In the genomic region with DNA sequence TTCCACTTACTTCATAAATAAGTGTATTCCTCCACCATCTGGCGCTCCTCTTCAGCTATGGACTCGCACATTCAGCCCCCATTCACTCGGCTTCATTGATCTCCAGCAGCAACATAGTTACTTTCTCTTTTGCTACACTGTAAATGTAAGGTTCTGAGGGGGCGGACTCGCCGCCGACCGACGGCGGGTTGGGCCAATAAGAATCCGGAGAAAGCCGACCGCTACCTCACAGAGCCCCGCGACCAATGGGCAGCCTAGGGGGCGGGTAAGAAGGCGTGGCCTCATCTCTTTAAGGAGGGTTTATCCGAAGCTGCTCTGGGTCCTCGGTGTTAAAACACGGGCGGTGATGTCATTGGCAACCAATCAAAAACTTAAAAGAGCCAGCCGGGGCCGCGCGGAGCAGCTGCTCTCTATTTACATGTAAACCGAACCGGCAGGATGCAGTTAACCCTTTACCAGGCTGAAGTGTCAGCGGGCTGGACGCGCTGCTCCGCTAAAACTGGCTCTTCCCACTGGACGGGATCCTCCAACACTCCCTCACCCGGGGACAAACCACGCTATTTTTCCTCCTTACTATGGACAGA, we compare ENCODE assay signal across 1 cellular context.
TF ChIP-seq lines count a peak whose summit lies in the region.

DUSP10 (minus strand) TSS at position 119 of the 584 bp plus-strand sequence. CDS start 2,345 bp downstream, outside the sequence.

TF ChIP-seq in HepG2, 621 proteins besides CTCF, POLR2A, EP300 and RAD21 (continued from another document and continues in another):
- TF ChIP-seq, protein P1, sequence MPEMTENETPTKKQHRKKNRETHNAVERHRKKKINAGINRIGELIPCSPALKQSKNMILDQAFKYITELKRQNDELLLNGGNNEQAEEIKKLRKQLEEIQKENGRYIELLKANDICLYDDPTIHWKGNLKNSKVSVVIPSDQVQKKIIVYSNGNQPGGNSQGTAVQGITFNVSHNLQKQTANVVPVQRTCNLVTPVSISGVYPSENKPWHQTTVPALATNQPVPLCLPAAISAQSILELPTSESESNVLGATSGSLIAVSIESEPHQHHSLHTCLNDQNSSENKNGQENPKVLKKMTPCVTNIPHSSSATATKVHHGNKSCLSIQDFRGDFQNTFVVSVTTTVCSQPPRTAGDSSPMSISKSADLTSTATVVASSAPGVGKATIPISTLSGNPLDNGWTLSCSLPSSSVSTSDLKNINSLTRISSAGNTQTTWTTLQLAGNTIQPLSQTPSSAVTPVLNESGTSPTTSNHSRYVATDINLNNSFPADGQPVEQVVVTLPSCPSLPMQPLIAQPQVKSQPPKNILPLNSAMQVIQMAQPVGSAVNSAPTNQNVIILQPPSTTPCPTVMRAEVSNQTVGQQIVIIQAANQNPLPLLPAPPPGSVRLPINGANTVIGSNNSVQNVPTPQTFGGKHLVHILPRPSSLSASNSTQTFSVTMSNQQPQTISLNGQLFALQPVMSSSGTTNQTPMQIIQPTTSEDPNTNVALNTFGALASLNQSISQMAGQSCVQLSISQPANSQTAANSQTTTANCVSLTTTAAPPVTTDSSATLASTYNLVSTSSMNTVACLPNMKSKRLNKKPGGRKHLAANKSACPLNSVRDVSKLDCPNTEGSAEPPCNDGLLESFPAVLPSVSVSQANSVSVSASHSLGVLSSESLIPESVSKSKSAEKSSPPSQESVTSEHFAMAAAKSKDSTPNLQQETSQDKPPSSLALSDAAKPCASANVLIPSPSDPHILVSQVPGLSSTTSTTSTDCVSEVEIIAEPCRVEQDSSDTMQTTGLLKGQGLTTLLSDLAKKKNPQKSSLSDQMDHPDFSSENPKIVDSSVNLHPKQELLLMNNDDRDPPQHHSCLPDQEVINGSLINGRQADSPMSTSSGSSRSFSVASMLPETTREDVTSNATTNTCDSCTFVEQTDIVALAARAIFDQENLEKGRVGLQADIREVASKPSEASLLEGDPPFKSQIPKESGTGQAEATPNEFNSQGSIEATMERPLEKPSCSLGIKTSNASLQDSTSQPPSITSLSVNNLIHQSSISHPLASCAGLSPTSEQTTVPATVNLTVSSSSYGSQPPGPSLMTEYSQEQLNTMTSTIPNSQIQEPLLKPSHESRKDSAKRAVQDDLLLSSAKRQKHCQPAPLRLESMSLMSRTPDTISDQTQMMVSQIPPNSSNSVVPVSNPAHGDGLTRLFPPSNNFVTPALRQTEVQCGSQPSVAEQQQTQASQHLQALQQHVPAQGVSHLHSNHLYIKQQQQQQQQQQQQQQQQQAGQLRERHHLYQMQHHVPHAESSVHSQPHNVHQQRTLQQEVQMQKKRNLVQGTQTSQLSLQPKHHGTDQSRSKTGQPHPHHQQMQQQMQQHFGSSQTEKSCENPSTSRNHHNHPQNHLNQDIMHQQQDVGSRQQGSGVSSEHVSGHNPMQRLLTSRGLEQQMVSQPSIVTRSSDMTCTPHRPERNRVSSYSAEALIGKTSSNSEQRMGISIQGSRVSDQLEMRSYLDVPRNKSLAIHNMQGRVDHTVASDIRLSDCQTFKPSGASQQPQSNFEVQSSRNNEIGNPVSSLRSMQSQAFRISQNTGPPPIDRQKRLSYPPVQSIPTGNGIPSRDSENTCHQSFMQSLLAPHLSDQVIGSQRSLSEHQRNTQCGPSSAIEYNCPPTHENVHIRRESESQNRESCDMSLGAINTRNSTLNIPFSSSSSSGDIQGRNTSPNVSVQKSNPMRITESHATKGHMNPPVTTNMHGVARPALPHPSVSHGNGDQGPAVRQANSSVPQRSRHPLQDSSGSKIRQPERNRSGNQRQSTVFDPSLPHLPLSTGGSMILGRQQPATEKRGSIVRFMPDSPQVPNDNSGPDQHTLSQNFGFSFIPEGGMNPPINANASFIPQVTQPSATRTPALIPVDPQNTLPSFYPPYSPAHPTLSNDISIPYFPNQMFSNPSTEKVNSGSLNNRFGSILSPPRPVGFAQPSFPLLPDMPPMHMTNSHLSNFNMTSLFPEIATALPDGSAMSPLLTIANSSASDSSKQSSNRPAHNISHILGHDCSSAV (CRISPR knock-in tag; IDR thresholded peaks at IDR 0.05; ENCODE audit: borderline replicate concordance): no peak
- TF ChIP-seq IRF2 (CRISPR knock-in tag; IDR thresholded peaks at IDR 0.05): peak; percentile 82; the same call in 1 of the 2 replicates
- no peak for TF ChIP-seq GTF3A (CRISPR knock-in tag; conservative IDR thresholded peaks at IDR 0.05)
- TF ChIP-seq, protein P2, sequence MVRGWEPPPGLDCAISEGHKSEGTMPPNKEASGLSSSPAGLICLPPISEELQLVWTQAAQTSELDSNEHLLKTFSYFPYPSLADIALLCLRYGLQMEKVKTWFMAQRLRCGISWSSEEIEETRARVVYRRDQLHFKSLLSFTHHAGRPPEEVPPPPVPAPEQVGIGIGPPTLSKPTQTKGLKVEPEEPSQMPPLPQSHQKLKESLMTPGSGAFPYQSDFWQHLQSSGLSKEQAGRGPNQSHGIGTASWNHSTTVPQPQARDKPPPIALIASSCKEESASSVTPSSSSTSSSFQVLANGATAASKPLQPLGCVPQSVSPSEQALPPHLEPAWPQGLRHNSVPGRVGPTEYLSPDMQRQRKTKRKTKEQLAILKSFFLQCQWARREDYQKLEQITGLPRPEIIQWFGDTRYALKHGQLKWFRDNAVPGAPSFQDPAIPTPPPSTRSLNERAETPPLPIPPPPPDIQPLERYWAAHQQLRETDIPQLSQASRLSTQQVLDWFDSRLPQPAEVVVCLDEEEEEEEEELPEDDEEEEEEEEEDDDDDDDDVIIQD (CRISPR knock-in tag; IDR thresholded peaks at IDR 0.05; ENCODE audit: low read depth): 0 out of 2 replicates have a peak, but pooled peaks have one; percentile 35
- no peak for TF ChIP-seq USF2 (IDR thresholded peaks at IDR 0.05; ENCODE audit: low read depth, low read length)
- TF ChIP-seq USF2 (CRISPR knock-in tag; IDR thresholded peaks at IDR 0.05; ENCODE audit: borderline replicate concordance): 0 out of 2 replicates have a peak, but pooled peaks have one; percentile 28
- TF ChIP-seq, protein P3, sequence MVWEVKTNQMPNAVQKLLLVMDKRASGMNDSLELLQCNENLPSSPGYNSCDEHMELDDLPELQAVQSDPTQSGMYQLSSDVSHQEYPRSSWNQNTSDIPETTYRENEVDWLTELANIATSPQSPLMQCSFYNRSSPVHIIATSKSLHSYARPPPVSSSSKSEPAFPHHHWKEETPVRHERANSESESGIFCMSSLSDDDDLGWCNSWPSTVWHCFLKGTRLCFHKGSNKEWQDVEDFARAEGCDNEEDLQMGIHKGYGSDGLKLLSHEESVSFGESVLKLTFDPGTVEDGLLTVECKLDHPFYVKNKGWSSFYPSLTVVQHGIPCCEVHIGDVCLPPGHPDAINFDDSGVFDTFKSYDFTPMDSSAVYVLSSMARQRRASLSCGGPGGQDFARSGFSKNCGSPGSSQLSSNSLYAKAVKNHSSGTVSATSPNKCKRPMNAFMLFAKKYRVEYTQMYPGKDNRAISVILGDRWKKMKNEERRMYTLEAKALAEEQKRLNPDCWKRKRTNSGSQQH (CRISPR knock-in tag; IDR thresholded peaks at IDR 0.05; ENCODE audit: low read depth): peak; percentile 21; the same call in 1 of the 2 replicates
- TF ChIP-seq SIN3A (IDR thresholded peaks at IDR 0.05; ENCODE audit: borderline replicate concordance, low read depth, low read length): peak; percentile 77
- no peak for TF ChIP-seq ZNF569 (CRISPR knock-in tag; IDR thresholded peaks at IDR 0.05; ENCODE audit: borderline replicate concordance)
- TF ChIP-seq TCF7 (IDR thresholded peaks at IDR 0.05; ENCODE audit: low read depth): no peak
- no peak for TF ChIP-seq FOXP1 (IDR thresholded peaks at IDR 0.05)
- TF ChIP-seq FOXP1 (CRISPR knock-in tag; IDR thresholded peaks at IDR 0.05): peak; percentile 61; the same call in 1 of the 2 replicates
- peak; percentile 19; the same call in 1 of the 2 replicates for TF ChIP-seq DMAP1 (CRISPR knock-in tag; IDR thresholded peaks at IDR 0.05)
- TF ChIP-seq CC2D1A (CRISPR knock-in tag; IDR thresholded peaks at IDR 0.05): no peak
- TF ChIP-seq HNRNPL (IDR thresholded peaks at IDR 0.05; ENCODE audit: low read depth, low read length): no peak
- no peak for TF ChIP-seq HNRNPLL (IDR thresholded peaks at IDR 0.05; ENCODE audit: low read depth, low read length, poor library complexity, severe bottlenecking)
- TF ChIP-seq, protein P4, sequence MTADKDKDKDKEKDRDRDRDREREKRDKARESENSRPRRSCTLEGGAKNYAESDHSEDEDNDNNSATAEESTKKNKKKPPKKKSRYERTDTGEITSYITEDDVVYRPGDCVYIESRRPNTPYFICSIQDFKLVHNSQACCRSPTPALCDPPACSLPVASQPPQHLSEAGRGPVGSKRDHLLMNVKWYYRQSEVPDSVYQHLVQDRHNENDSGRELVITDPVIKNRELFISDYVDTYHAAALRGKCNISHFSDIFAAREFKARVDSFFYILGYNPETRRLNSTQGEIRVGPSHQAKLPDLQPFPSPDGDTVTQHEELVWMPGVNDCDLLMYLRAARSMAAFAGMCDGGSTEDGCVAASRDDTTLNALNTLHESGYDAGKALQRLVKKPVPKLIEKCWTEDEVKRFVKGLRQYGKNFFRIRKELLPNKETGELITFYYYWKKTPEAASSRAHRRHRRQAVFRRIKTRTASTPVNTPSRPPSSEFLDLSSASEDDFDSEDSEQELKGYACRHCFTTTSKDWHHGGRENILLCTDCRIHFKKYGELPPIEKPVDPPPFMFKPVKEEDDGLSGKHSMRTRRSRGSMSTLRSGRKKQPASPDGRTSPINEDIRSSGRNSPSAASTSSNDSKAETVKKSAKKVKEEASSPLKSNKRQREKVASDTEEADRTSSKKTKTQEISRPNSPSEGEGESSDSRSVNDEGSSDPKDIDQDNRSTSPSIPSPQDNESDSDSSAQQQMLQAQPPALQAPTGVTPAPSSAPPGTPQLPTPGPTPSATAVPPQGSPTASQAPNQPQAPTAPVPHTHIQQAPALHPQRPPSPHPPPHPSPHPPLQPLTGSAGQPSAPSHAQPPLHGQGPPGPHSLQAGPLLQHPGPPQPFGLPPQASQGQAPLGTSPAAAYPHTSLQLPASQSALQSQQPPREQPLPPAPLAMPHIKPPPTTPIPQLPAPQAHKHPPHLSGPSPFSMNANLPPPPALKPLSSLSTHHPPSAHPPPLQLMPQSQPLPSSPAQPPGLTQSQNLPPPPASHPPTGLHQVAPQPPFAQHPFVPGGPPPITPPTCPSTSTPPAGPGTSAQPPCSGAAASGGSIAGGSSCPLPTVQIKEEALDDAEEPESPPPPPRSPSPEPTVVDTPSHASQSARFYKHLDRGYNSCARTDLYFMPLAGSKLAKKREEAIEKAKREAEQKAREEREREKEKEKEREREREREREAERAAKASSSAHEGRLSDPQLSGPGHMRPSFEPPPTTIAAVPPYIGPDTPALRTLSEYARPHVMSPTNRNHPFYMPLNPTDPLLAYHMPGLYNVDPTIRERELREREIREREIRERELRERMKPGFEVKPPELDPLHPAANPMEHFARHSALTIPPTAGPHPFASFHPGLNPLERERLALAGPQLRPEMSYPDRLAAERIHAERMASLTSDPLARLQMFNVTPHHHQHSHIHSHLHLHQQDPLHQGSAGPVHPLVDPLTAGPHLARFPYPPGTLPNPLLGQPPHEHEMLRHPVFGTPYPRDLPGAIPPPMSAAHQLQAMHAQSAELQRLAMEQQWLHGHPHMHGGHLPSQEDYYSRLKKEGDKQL (CRISPR knock-in tag; IDR thresholded peaks at IDR 0.05; ENCODE audit: low read depth): no peak
- TF ChIP-seq ZNF784 (CRISPR knock-in tag; IDR thresholded peaks at IDR 0.05; ENCODE audit: borderline replicate concordance): no peak
- TF ChIP-seq, protein P5, sequence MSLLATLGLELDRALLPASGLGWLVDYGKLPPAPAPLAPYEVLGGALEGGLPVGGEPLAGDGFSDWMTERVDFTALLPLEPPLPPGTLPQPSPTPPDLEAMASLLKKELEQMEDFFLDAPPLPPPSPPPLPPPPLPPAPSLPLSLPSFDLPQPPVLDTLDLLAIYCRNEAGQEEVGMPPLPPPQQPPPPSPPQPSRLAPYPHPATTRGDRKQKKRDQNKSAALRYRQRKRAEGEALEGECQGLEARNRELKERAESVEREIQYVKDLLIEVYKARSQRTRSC (CRISPR knock-in tag; IDR thresholded peaks at IDR 0.05; ENCODE audit: low read depth): no peak
- peak; percentile 88 for TF ChIP-seq ATF7 (IDR thresholded peaks at IDR 0.05)
- TF ChIP-seq ATF7 (CRISPR knock-in tag; IDR thresholded peaks at IDR 0.05): peak; percentile 93; the same call in 1 of the 2 replicates
- TF ChIP-seq MZF1 (CRISPR knock-in tag; IDR thresholded peaks at IDR 0.05; ENCODE audit: borderline replicate concordance): no peak
- 0 out of 2 replicates have a peak, but pooled peaks have one; percentile 5 for TF ChIP-seq SP5 (CRISPR knock-in tag; IDR thresholded peaks at IDR 0.05; ENCODE audit: borderline replicate concordance, low read depth)
- TF ChIP-seq FOXA3 (CRISPR knock-in tag; IDR thresholded peaks at IDR 0.05): peak; percentile 78
- peak; percentile 64; the same call in 1 of the 2 replicates for TF ChIP-seq HDAC1 (CRISPR knock-in tag; IDR thresholded peaks at IDR 0.05)
- TF ChIP-seq, protein P6, sequence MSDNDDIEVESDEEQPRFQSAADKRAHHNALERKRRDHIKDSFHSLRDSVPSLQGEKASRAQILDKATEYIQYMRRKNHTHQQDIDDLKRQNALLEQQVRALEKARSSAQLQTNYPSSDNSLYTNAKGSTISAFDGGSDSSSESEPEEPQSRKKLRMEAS (IDR thresholded peaks at IDR 0.05): peak; percentile 21
- peak; percentile 54; the same call in 1 of the 2 replicates for TF ChIP-seq MYPOP (CRISPR knock-in tag; IDR thresholded peaks at IDR 0.05)
- TF ChIP-seq SIN3B (IDR thresholded peaks at IDR 0.05; ENCODE audit: low read length): no peak
- no peak for TF ChIP-seq ZNF101 (CRISPR knock-in tag; IDR thresholded peaks at IDR 0.05; ENCODE audit: borderline replicate concordance, low read depth)
- TF ChIP-seq MTA1 (CRISPR knock-in tag; IDR thresholded peaks at IDR 0.05; ENCODE audit: borderline replicate concordance): no peak
